Comparison of ENCODE assay signal across 29 cellular contexts in the genomic region with DNA sequence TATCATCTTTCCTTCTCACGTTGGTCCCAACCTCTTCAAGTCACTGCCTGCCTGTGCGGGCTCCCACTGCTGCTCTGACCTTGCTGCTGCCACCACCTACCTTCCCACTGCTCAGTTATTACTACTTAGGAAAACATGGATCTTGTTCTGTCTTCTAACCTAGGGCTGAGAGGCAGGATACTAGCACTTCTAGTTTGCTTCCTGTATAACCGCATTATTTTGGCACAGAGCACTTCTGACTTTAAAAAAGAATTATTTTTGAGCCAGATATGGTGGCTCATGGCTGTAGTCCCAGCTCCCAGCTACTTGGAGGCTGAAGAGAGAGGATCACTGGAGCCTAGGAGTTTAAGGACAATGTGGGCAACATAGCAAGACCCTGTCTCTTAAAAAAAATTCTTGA.
"Had no signal": no experiment of that assay in that cellular context is flagged by ENCODE, and none has a peak within 500 bp of the region (broad histone marks: within the 10 kb centered on the region; RNA-seq: fewer than 3 reads in every experiment).

No MANE protein-coding gene starts in this region.

- DNase-seq: activated CD4-positive, alpha-beta T cell treated with anti-CD3 and anti-CD28 coated beads for 36 hours; activated CD4-positive, alpha-beta T cell treated with anti-CD3 and anti-CD28 coated beads, Interleukin-2, amount 10 ng/mL, durations not matched to agents 7 days and 5 days; activated CD4-positive, alpha-beta T cell treated with anti-CD3 and anti-CD28 coated beads, Interleukin-2, amount 50 U/mL, for 48 hours; activated CD8-positive, alpha-beta T cell treated with anti-CD3 and anti-CD28 coated beads, Interleukin-2, amount 10 ng/mL, durations not matched to agents 7 days and 5 days; activated gamma-delta T cell; activated naive CD4-positive, alpha-beta T cell treated with Interleukin-2 at 50 U/mL for 16 hours; activated naive CD8-positive, alpha-beta T cell treated with anti-CD3 and anti-CD28 coated beads, Interleukin-2, amount 50 U/mL, for 24 hours; activated T-cell treated with anti-CD3 and anti-CD28 coated beads, Interleukin-2, amount 50 U/mL, for 24 hours; anterior cingulate cortex; central memory CD4-positive, alpha-beta T cell; KG1; MM.1S; MV-4-11; NCI-H1092; NCI-H1436 treated with DMSO at 0.1 percent for 48 hours; NCI-H1694 treated with DMSO at 0.1 percent for 48 hours; NCI-H2029; NCI-H345; NCI-H524 treated with DMSO at 0.1 percent for 48 hours; NK-92 treated with Interleukin-12 subunit alpha and Interleukin-12 subunit beta, amount 100 ng/mL, for 24 hours; PC-3; Peyer's patch; Right ventricle myocardium superior; SW 1271; T-helper 1 cell; T1000 had no signal

- FAIRE-seq: bronchial epithelial cell, TTC549 had no signal

- H3K4me3 ChIP-seq: Peyer's patch had no signal

- ATAC-seq: activated CD4-positive, alpha-beta T cell treated with anti-CD3 and anti-CD28 coated beads for 36 hours; activated CD8-positive, alpha-beta T cell treated with anti-CD3 and anti-CD28 coated beads, Interleukin-2, amount 10 ng/mL, durations not matched to agents 7 days and 5 days; activated naive CD8-positive, alpha-beta T cell treated with anti-CD3 and anti-CD28 coated beads, Interleukin-2, amount 50 U/mL, for 24 hours; PC-3 had no signal

- H3K27me3 ChIP-seq: Peyer's patch had no signal

- H3K27ac ChIP-seq: Peyer's patch, RWPE1 had no signal

- H3K9me3 ChIP-seq: Peyer's patch had no signal

- H3K4me1 ChIP-seq: Peyer's patch had no signal
